In the genomic region with DNA sequence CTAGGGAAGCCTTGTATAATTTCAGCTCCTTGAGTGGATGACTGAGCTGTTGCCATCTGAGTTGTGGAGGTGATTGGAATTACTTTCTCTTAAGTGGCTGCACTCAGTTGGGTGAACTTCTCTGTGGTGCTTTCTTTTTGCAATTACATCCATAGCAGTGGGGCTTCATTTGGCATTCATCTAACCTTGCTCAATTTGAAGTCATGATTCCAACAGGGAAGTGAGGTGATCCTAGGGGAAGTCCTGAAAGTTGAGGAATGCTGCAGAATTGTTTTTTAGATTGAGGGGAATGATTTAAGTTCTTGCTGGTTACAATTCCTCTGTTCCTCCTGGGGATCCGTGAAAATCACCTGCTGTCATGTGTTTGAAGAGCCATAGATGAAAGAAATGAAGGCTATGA, we compare ENCODE assay signal across 21 cellular contexts. TPM values are rescaled to one million over a fixed set of nuclear protein-coding genes. Genes with fewer than 3 reads are reported as not detected.
"Had no signal": no experiment of that assay in that cellular context is flagged by ENCODE, and none has a peak within 500 bp of the region (broad histone marks: within the 10 kb centered on the region; RNA-seq: fewer than 3 reads in every experiment).

No MANE protein-coding gene starts in this region.

- H3K36me3 ChIP-seq: upper lobe of left lung had no signal

- H3K4me1 ChIP-seq: upper lobe of left lung had no signal

- DNase-seq: activated CD4-positive, alpha-beta memory T cell treated with anti-CD3 and anti-CD28 coated beads, Interleukin-2, amount 10 ng/mL, durations not matched to agents 7 days and 5 days; activated CD4-positive, alpha-beta T cell treated with anti-CD3 and anti-CD28 coated beads for 48 hours; activated effector memory CD4-positive, alpha-beta T cell treated with Interleukin-2 at 50 U/mL for 16 hours; activated naive CD4-positive, alpha-beta T cell treated with anti-CD3 and anti-CD28 coated beads for 36 hours; activated naive CD8-positive, alpha-beta T cell treated with anti-CD3 and anti-CD28 coated beads, Interleukin-2, amount 10 ng/mL, durations not matched to agents 7 days and 5 days; activated T-cell treated with anti-CD3 and anti-CD28 coated beads, Interleukin-2, amount 50 U/mL, for 72 hours; amygdala; cerebellar nuclear complex; hippocampal formation; islet precursor cell; natural killer cell; retina; stimulated activated CD4-positive, alpha-beta T cell treated with anti-CD3 and anti-CD28 coated beads, Interleukin-4, amount 100 ng/mL, for 4 hours; stimulated activated naive CD8-positive, alpha-beta T cell treated with anti-CD3 and anti-CD28 coated beads, Interleukin-15, Interleukin-2, amounts not matched to agents 100 U/mL and 50 U/mL, for 24 hours; SW 1271; T-helper 17 cell; upper lobe of left lung had no signal

- H3K27ac Mint-ChIP-seq: activated CD4-positive, alpha-beta memory T cell treated with anti-CD3 and anti-CD28 coated beads, Interleukin-2, amount 10 ng/mL, durations not matched to agents 7 days and 5 days; activated naive CD4-positive, alpha-beta T cell treated with anti-CD3 and anti-CD28 coated beads for 36 hours; activated naive CD8-positive, alpha-beta T cell treated with anti-CD3 and anti-CD28 coated beads, Interleukin-2, amount 10 ng/mL, durations not matched to agents 7 days and 5 days; activated T-cell treated with anti-CD3 and anti-CD28 coated beads, Interleukin-2, amount 50 U/mL, for 72 hours; mesothelial cell of epicardium; natural killer cell; T-helper 17 cell had no signal

- H3K9me3 ChIP-seq: upper lobe of left lung had no signal

- H3K27me3 ChIP-seq: upper lobe of left lung had no signal

- H3K36me3 Mint-ChIP-seq: activated naive CD8-positive, alpha-beta T cell treated with anti-CD3 and anti-CD28 coated beads, Interleukin-2, amount 10 ng/mL, durations not matched to agents 7 days and 5 days; mesothelial cell of epicardium; natural killer cell had no signal

- H3K27me3 Mint-ChIP-seq: activated CD4-positive, alpha-beta memory T cell treated with anti-CD3 and anti-CD28 coated beads, Interleukin-2, amount 10 ng/mL, durations not matched to agents 7 days and 5 days; T-helper 17 cell had no signal

- H3K4me3 Mint-ChIP-seq: activated CD4-positive, alpha-beta memory T cell treated with anti-CD3 and anti-CD28 coated beads, Interleukin-2, amount 10 ng/mL, durations not matched to agents 7 days and 5 days; activated naive CD4-positive, alpha-beta T cell treated with anti-CD3 and anti-CD28 coated beads for 36 hours; activated naive CD8-positive, alpha-beta T cell treated with anti-CD3 and anti-CD28 coated beads, Interleukin-2, amount 10 ng/mL, durations not matched to agents 7 days and 5 days; activated T-cell treated with anti-CD3 and anti-CD28 coated beads, Interleukin-2, amount 50 U/mL, for 72 hours; mesothelial cell of epicardium; natural killer cell; T-helper 17 cell had no signal

- ATAC-seq: activated T-cell treated with anti-CD3 and anti-CD28 coated beads, Interleukin-2, amount 50 U/mL, for 72 hours; natural killer cell; stimulated activated naive CD8-positive, alpha-beta T cell treated with anti-CD3 and anti-CD28 coated beads, Interleukin-15, Interleukin-2, amounts not matched to agents 100 U/mL and 50 U/mL, for 24 hours; T-helper 17 cell had no signal

- H3K9me3 Mint-ChIP-seq: activated naive CD8-positive, alpha-beta T cell treated with anti-CD3 and anti-CD28 coated beads, Interleukin-2, amount 10 ng/mL, durations not matched to agents 7 days and 5 days; mesothelial cell of epicardium; natural killer cell had no signal

- H3K4me3 ChIP-seq: lung, upper lobe of left lung had no signal

- H3K4me1 Mint-ChIP-seq: activated CD4-positive, alpha-beta memory T cell treated with anti-CD3 and anti-CD28 coated beads, Interleukin-2, amount 10 ng/mL, durations not matched to agents 7 days and 5 days; activated naive CD8-positive, alpha-beta T cell treated with anti-CD3 and anti-CD28 coated beads, Interleukin-2, amount 10 ng/mL, durations not matched to agents 7 days and 5 days; natural killer cell; T-helper 17 cell had no signal

- H3K27ac ChIP-seq: coronary artery, epithelial cell of prostate, upper lobe of left lung had no signal

RNA-seq across cellular contexts. Expression of gene ARHGAP42, which starts 39.6 kb away (rescaled TPM):
- total RNA-seq: activated CD4-positive, alpha-beta memory T cell treated with anti-CD3 and anti-CD28 coated beads, Interleukin-2, amount 10 ng/mL, durations not matched to agents 7 days and 5 days; activated naive CD4-positive, alpha-beta T cell treated with anti-CD3 and anti-CD28 coated beads for 36 hours; activated naive CD8-positive, alpha-beta T cell treated with anti-CD3 and anti-CD28 coated beads, Interleukin-2, amount 10 ng/mL, durations not matched to agents 7 days and 5 days had no signal
